8 cellular contexts compared by ENCODE assay signal in the genomic region with DNA sequence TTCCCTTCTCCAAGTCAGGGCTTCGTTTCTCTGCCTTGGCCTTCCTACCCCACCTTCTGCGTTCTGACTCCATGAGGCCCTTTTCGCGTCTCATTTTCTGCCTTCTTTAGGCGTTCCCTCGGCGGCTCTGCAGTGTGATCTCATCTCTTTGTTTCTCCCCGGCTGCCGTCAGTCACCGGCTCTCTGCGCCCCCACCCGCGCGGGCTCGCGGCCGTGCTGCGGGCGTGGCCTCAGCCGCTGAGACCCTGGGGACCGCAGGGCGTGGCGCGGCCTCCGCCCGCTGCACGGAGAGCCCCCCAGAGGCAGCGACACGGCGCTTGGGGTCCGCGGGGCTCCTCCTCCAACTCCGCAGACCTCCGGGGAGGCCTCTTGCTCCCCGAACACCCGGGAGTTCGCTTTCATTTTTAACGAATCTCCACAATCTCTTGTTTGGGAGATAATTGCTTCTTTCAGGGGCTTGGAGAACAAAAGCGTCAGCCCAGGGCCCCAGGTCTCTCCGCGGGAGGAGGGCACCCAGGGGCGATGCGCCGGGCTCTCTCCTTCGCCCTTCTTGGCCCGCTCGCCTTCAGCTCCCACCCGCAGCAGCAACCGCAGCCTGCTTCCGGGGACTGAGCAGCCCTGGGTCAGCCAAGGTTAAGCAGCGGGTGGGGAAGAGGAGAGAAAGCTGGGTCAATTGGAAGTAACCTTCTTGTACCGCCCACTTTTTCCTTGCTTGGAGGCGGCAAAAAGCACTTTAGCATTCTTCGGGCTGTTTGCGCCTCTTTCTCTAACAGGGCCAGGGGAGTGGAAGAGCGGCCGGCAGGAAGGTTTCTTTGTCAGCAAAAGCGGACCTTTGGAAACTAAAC. TPM values are rescaled to one million over a fixed set of nuclear protein-coding genes. Genes with fewer than 3 reads are reported as not detected.
A peak's percentile ranks its signal among the peaks of the same experiment; 100 is the strongest.
DNase-seq lines count a peak whose midpoint lies in the region; ATAC-seq and TF ChIP-seq lines count a peak whose summit lies in the region.

No MANE protein-coding gene starts in this region.

- no peak overlapping the region for H4K8ac ChIP-seq in neuronal stem cell (ENCODE audit: low read depth, low read length)

- H3K4me2 ChIP-seq in neuronal stem cell (ENCODE audit: insufficient read depth, low read length, poor library complexity, severe bottlenecking) = peak overlapping the region; percentile 89

- H3K9ac ChIP-seq in neuronal stem cell (ENCODE audit: low read depth, low read length, poor library complexity) (peak overlapping the region; percentile 66), subcutaneous abdominal adipose tissue (ENCODE audit: low read length in 5 of 5) (peak overlapping the region; percentile 87 to 100 (median 93))

- H2BK12ac ChIP-seq in neuronal stem cell (ENCODE audit: low read length) = no peak overlapping the region

- H3K27me3 ChIP-seq in gastroesophageal sphincter (no peaks in the 10 kb centered on the region), neuronal stem cell (ENCODE audit: control insufficient read depth in 3 of 3, insufficient read depth in 3 of 3, low read depth in 1 of 3, low read length in 3 of 3) (no peaks in the 10 kb centered on the region), subcutaneous abdominal adipose tissue (ENCODE audit: control insufficient read depth in 5 of 5, insufficient read depth in 4 of 5, low read length in 5 of 5) (no peaks in the 10 kb centered on the region)

- no peak for TF ChIP-seq EP300 in Ishikawa (IDR thresholded peaks at IDR 0.05; ENCODE audit: borderline replicate concordance)
- no peak for TF ChIP-seq EP300 in gastroesophageal sphincter (IDR thresholded peaks at IDR 0.05)

- WGBS in gastroesophageal sphincter (ENCODE audit: low coverage in 1 of 2), 2 donors = 0 to 2% methylated on average over 11 to 43 of the region's 58 CpGs
- no CpG with 5 or more reads among the region's 58 CpGs for WGBS in neuronal stem cell (ENCODE audit: extremely low coverage in 2 of 2, insufficient read length in 2 of 2, insufficient replicate concordance in 1 of 2), 2 donors

- peak overlapping the region; percentile 91 for H3K18ac ChIP-seq in neuronal stem cell (ENCODE audit: low read length)

- peak overlapping the region; percentile 92 for H2AFZ ChIP-seq in neuronal stem cell (ENCODE audit: low read length)

- H4K91ac ChIP-seq in neuronal stem cell (ENCODE audit: low read depth, low read length, poor library complexity) = no peak overlapping the region

- no peak for TF ChIP-seq RAD21 in Ishikawa (IDR thresholded peaks at IDR 0.05; ENCODE audit: low read depth)

- H3K4ac ChIP-seq in neuronal stem cell (ENCODE audit: low read length) = no peak overlapping the region

- H3K4me1 ChIP-seq in gastroesophageal sphincter (peaks cover 0 to 31% (median 3%) of the 10 kb centered on the region in 3 donors), neuronal stem cell (ENCODE audit: control insufficient read depth in 2 of 2, insufficient read depth in 1 of 2, low read depth in 1 of 2, low read length in 2 of 2) (peaks cover 15 to 30% of the 10 kb centered on the region in 2 donors), subcutaneous abdominal adipose tissue (ENCODE audit: control insufficient read depth in 5 of 5, insufficient read depth in 5 of 5, low read length in 5 of 5) (peaks cover 7 to 33% (median 25%) of the 10 kb centered on the region in 5 donors)

- DNase-seq in DMS53 treated with DMSO at 0.1 percent for 48 hours (lab: John Stamatoyannopoulos, UW; ENCODE audit: unreplicated experiment) (peak; percentile 41), SHP77 (lab: John Stamatoyannopoulos, UW) (peak; percentile 57 to 82), neuronal stem cell (ENCODE audit: low spot score) (peak; percentile 83)
- peak; percentile 70 for DNase-seq in activated naive CD4-positive, alpha-beta T cell treated with Interleukin-2 at 50 U/mL for 16 hours

- no peaks in the 10 kb centered on the region for H3K79me1 ChIP-seq in neuronal stem cell (ENCODE audit: low read depth, low read length)

- H3K9me3 ChIP-seq in gastroesophageal sphincter (no peaks in the 10 kb centered on the region), neuronal stem cell (replicated peaks in 1 of 2; ENCODE audit: control insufficient read depth in 2 of 2, insufficient read depth in 1 of 2, low read depth in 1 of 2, low read length in 2 of 2) (no peaks in the 10 kb centered on the region), subcutaneous abdominal adipose tissue (ENCODE audit: control insufficient read depth in 5 of 5, low read length in 5 of 5) (no peaks in the 10 kb centered on the region)

- no peak overlapping the region for H3K14ac ChIP-seq in neuronal stem cell (ENCODE audit: low read length)

- H3K36me3 ChIP-seq in gastroesophageal sphincter = no peaks in the 10 kb centered on the region
- no peaks in the 10 kb centered on the region for H3K36me3 ChIP-seq in neuronal stem cell (replicated peaks in 1 of 2; ENCODE audit: control insufficient read depth in 2 of 2, insufficient read depth in 2 of 2, low read length in 2 of 2)
- no peaks in the 10 kb centered on the region for H3K36me3 ChIP-seq in subcutaneous abdominal adipose tissue (ENCODE audit: control insufficient read depth in 5 of 5, insufficient read depth in 5 of 5, low read length in 5 of 5)

- H3K4me3 ChIP-seq in gastroesophageal sphincter (peak overlapping the region; percentile 82 to 85), neuronal stem cell (ENCODE audit: low read length in 2 of 2) (peak overlapping the region; percentile 52 to 75), subcutaneous abdominal adipose tissue (ENCODE audit: low read depth in 1 of 5, low read length in 5 of 5) (peak overlapping the region; percentile 81 to 85 (median 81))

- peak; percentile 46 to 69 for TF ChIP-seq POLR2A in gastroesophageal sphincter (IDR thresholded peaks at IDR 0.05)

- H2AK5ac ChIP-seq in neuronal stem cell (ENCODE audit: low read depth, low read length) = no peak overlapping the region

- TF ChIP-seq CTCF in gastroesophageal sphincter (IDR thresholded peaks at IDR 0.05) = peak in 1 of 4 experiments; percentile 8

- no peak overlapping the region for H3K23ac ChIP-seq in neuronal stem cell (ENCODE audit: low read depth, low read length, poor library complexity)

- no peak overlapping the region for H2BK120ac ChIP-seq in neuronal stem cell (ENCODE audit: low read depth, low read length)

- H3K27ac ChIP-seq in gastroesophageal sphincter (peak overlapping the region; percentile 96 to 99 (median 98)), neuronal stem cell (replicated peaks; ENCODE audit: low read length) (peak overlapping the region; percentile 98), subcutaneous abdominal adipose tissue (ENCODE audit: low read depth, low read length) (peak overlapping the region; percentile 96)

- peak overlapping the region; percentile 44 for H2BK5ac ChIP-seq in neuronal stem cell (ENCODE audit: low read length)

- peak; percentile 89 for ATAC-seq in GM21717 (IDR thresholded peaks at IDR 0.05; ENCODE audit: unreplicated experiment)
- peak; percentile 95 for ATAC-seq in gastroesophageal sphincter

- no peak overlapping the region for H2BK15ac ChIP-seq in neuronal stem cell (ENCODE audit: low read length)

TF ChIP-seq in Ishikawa, 13 proteins besides CTCF, POLR2A, EP300 and RAD21:
- TF ChIP-seq TEAD4 (IDR thresholded peaks at IDR 0.05) (no peak), YY1 (IDR thresholded peaks at IDR 0.05; ENCODE audit: low read depth) (no peak), TCF12 (IDR thresholded peaks at IDR 0.05; ENCODE audit: low read depth) (no peak), CREB1 (IDR thresholded peaks at IDR 0.05; ENCODE audit: low read depth) (no peak), FOXM1 (IDR thresholded peaks at IDR 0.05; ENCODE audit: borderline replicate concordance, low read depth) (no peak)
- TF ChIP-seq, protein P1, sequence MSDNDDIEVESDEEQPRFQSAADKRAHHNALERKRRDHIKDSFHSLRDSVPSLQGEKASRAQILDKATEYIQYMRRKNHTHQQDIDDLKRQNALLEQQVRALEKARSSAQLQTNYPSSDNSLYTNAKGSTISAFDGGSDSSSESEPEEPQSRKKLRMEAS (IDR thresholded peaks at IDR 0.05) = peak; percentile 43; the same call in 1 of the 2 replicates

RNA-seq across cellular contexts. Expression of a gene that starts 35.2 kb away (rescaled TPM):
- 1 to 10 TPM in 3 of 4 donors, under 1 TPM in 1; 0.47 to 2.7 (median 1.6) TPM for total RNA-seq in gastroesophageal sphincter
- polyA plus RNA-seq in neuronal stem cell (2013, experiment 1 of 2) = 5.2 TPM
- polyA plus RNA-seq in neuronal stem cell (2013, experiment 2 of 2) = 5.1 TPM

Comparison
In these comparisons a context has a peak if more than half of its experiments do, and no peak if none do; other contexts are left out.
1. Peak in every context shown above with its lines: DNase-seq, ATAC-seq, H3K4me3 ChIP-seq and H3K27ac ChIP-seq.